27 cellular contexts compared by ENCODE assay signal in the genomic region with DNA sequence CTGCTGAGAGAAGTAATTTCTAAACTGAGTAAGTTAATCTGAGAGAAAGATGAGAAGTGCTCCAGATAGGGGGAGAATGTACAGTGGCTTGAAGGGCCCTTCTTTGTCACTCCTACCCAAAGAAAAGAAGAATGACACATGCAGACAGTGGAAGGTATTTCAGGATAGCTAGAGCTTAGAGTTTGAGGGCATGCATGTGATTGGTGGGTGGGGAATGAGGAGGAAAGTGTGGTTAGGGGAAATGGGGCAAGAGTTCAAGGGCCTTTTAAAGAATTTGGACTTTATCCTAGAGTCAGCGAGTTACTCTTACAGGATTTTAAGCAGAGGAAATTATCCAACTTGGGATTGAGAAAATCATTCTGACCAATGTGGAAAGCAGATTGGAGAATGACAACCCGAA.
"Had no signal": no experiment of that assay in that cellular context is flagged by ENCODE, and none has a peak within 500 bp of the region (broad histone marks: within the 10 kb centered on the region; RNA-seq: fewer than 3 reads in every experiment).

No MANE protein-coding gene starts in this region.

- H3K27me3 Mint-ChIP-seq: activated naive CD8-positive, alpha-beta T cell; dendritic cell treated with granulocyte-macrophage colony-stimulating factor and Interleukin-4, amounts not matched to agents 40 ng/mL and 50 ng/mL, for 4 days; naive thymus-derived CD4-positive, alpha-beta T cell had no signal

- H3K4me3 Mint-ChIP-seq: activated naive CD8-positive, alpha-beta T cell; dendritic cell treated with granulocyte-macrophage colony-stimulating factor and Interleukin-4, amounts not matched to agents 40 ng/mL and 50 ng/mL, for 4 days; naive thymus-derived CD4-positive, alpha-beta T cell had no signal

- H3K4me1 Mint-ChIP-seq: naive thymus-derived CD4-positive, alpha-beta T cell had no signal

- H3K36me3 ChIP-seq: adrenal gland, breast epithelium, esophagus muscularis mucosa, left ventricle myocardium inferior, pancreas, thoracic aorta, uterus had no signal

- H3K36me3 Mint-ChIP-seq: activated naive CD8-positive, alpha-beta T cell had no signal

- H3K9me3 ChIP-seq: adrenal gland, breast epithelium, esophagus muscularis mucosa, left ventricle myocardium inferior, pancreas, psoas muscle, thoracic aorta, uterus had no signal

- ATAC-seq: activated CD4-positive, CD25-positive, alpha-beta regulatory T cell treated with anti-CD3 and anti-CD28 coated beads, Interleukin-2, amount 50 U/mL, for 24 hours; naive thymus-derived CD4-positive, alpha-beta T cell; pancreas; psoas muscle; right cardiac atrium; stimulated activated naive CD8-positive, alpha-beta T cell treated with anti-CD3 and anti-CD28 coated beads, Interleukin-15, Interleukin-2, amounts not matched to agents 100 U/mL and 50 U/mL, for 24 hours had no signal

- H3K27ac Mint-ChIP-seq: activated naive CD8-positive, alpha-beta T cell; dendritic cell treated with granulocyte-macrophage colony-stimulating factor and Interleukin-4, amounts not matched to agents 40 ng/mL and 50 ng/mL, for 4 days; naive thymus-derived CD4-positive, alpha-beta T cell had no signal

- H3K27me3 ChIP-seq: adrenal gland, breast epithelium, esophagus muscularis mucosa, pancreas, uterus had no signal

- H3K4me3 ChIP-seq: adrenal gland, breast epithelium, esophagus muscularis mucosa, left ventricle myocardium inferior, pancreas, psoas muscle, skin epidermis, thoracic aorta, uterus had no signal

- H3K4me1 ChIP-seq: adrenal gland, breast epithelium, left ventricle myocardium inferior, psoas muscle, uterus had no signal

- DNase-seq: activated CD4-positive, alpha-beta T cell treated with anti-CD3 and anti-CD28 coated beads for 48 hours; activated CD4-positive, alpha-beta T cell treated with anti-CD3 and anti-CD28 coated beads, Interleukin-2, amount 50 U/mL, for 48 hours; activated CD8-positive, alpha-beta memory T cell treated with anti-CD3 and anti-CD28 coated beads for 24 hours; activated effector memory CD4-positive, alpha-beta T cell treated with Interleukin-2 at 50 U/mL for 16 hours; activated naive CD4-positive, alpha-beta T cell treated with Interleukin-2 at 50 U/mL for 16 hours; adrenal gland; central memory CD4-positive, alpha-beta T cell; effector CD4-positive, alpha-beta T cell; left ventricle myocardium inferior; midbrain; naive thymus-derived CD4-positive, alpha-beta T cell; pancreas; psoas muscle; right cardiac atrium; stimulated activated CD4-positive, alpha-beta T cell treated with anti-CD3 and anti-CD28 coated beads, Interleukin-12 subunit alpha, Interleukin-12 subunit beta, amount 100 ng/mL, for 4 hours; stimulated activated CD4-positive, alpha-beta T cell treated with anti-CD3 and anti-CD28 coated beads, Interleukin-4, amount 100 ng/mL, for 1 hour; stimulated activated naive CD8-positive, alpha-beta T cell treated with anti-CD3 and anti-CD28 coated beads, Interleukin-15, Interleukin-2, amounts not matched to agents 100 U/mL and 50 U/mL, for 24 hours; trophoblast cell; uterus; WERI-Rb-1 had no signal

- H3K9me3 Mint-ChIP-seq: dendritic cell treated with granulocyte-macrophage colony-stimulating factor and Interleukin-4, amounts not matched to agents 40 ng/mL and 50 ng/mL, for 4 days; naive thymus-derived CD4-positive, alpha-beta T cell had no signal

- H3K27ac ChIP-seq: adrenal gland, breast epithelium, esophagus muscularis mucosa, left ventricle myocardium inferior, pancreas, psoas muscle, skin epidermis, thoracic aorta, uterus, WERI-Rb-1 had no signal
